ENCODE assay signal across 24 cellular contexts in the genomic region with DNA sequence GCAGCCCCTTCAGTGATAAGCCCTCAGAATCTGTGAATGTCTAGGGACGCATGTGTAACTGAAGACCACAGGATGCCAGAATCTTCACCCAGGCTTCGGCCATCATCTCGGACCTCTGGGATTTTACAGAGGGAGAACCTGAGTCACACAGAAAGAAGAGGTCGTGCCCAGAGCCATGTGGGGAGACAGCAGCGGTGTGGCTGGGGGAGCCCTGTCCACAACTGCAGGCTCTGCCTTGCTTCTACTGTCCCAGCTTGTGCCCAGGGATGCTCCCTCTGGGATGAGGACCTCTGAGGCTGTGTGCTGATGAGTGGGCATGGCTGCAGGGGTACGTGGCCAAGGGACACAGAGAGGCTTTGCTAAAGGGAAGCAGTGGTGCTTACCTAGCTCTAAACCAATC.
"Had no signal": no experiment of that assay in that cellular context is flagged by ENCODE, and none has a peak within 500 bp of the region (broad histone marks: within the 10 kb centered on the region; RNA-seq: fewer than 3 reads in every experiment).

No MANE protein-coding gene starts in this region.

- H3K27ac Mint-ChIP-seq: dendritic cell treated with granulocyte-macrophage colony-stimulating factor and Interleukin-4, amounts not matched to agents 40 ng/mL and 50 ng/mL, for 4 days; effector memory CD8-positive, alpha-beta T cell; endodermal cell; mesothelial cell of epicardium had no signal

- ATAC-seq: effector memory CD8-positive, alpha-beta T cell; foreskin keratinocyte; gastroesophageal sphincter; heart right ventricle; left cardiac atrium; left lung; left ventricle myocardium superior; mucosa of descending colon had no signal

- H3K4me3 ChIP-seq: esophagus muscularis mucosa, gastroesophageal sphincter, heart right ventricle, left lung, lower lobe of right lung, mucosa of descending colon had no signal

- H3K36me3 ChIP-seq: esophagus muscularis mucosa, gastroesophageal sphincter, heart right ventricle, left lung, lower lobe of right lung had no signal

- DNase-seq: cortex of kidney; effector CD8-positive, alpha-beta T cell; effector memory CD8-positive, alpha-beta T cell; endodermal cell; foreskin keratinocyte; heart right ventricle; hippocampal formation; left cardiac atrium; left ventricle myocardium superior; lower lobe of right lung; mesenchymal stem cell; mucosa of descending colon; naive B cell had no signal

- H3K27me3 ChIP-seq: foreskin keratinocyte had no signal

- H3K4me1 Mint-ChIP-seq: endodermal cell, mesothelial cell of epicardium, naive B cell had no signal

- H3K27ac ChIP-seq: esophagus muscularis mucosa, foreskin keratinocyte, gastroesophageal sphincter, heart right ventricle, left lung, lower lobe of right lung had no signal

- H3K4me1 ChIP-seq: esophagus muscularis mucosa, foreskin keratinocyte, gastroesophageal sphincter, heart right ventricle, left lung, lower lobe of right lung had no signal

- H3K9me3 ChIP-seq: gastroesophageal sphincter, left lung, lower lobe of right lung, mucosa of descending colon had no signal

- H3K9me3 Mint-ChIP-seq: dendritic cell treated with granulocyte-macrophage colony-stimulating factor and Interleukin-4, amounts not matched to agents 40 ng/mL and 50 ng/mL, for 4 days; effector memory CD8-positive, alpha-beta T cell had no signal

- H3K4me3 Mint-ChIP-seq: dendritic cell treated with granulocyte-macrophage colony-stimulating factor and Interleukin-4, amounts not matched to agents 40 ng/mL and 50 ng/mL, for 4 days; effector memory CD8-positive, alpha-beta T cell; endodermal cell; mesothelial cell of epicardium; naive B cell had no signal

- FAIRE-seq: colon, endometrium, endothelial cell of umbilical vein, frontal cortex, islet of Langerhans, keratinocyte had no signal
